In genomic region chr6:11007715-11008608, GRCh38 we compare ENCODE assay signal across 12 cellular contexts. TPM values are rescaled to one million over a fixed set of nuclear protein-coding genes. Genes with fewer than 3 reads are reported as not detected.
DNase-seq lines count a peak whose midpoint lies in the region; ATAC-seq, FAIRE-seq and TF ChIP-seq lines count a peak whose summit lies in the region.
"Had no signal": no experiment of that assay in that cellular context is flagged by ENCODE, and none has a peak within 500 bp of the region (broad histone marks: within the 10 kb centered on the region; RNA-seq: fewer than 3 reads in every experiment).

No MANE protein-coding gene starts in this region.

- no peak overlapping the region for H3K4me3 Mint-ChIP-seq in HFFc6
- H3K4me3 Mint-ChIP-seq in activated naive CD4-positive, alpha-beta T cell treated with anti-CD3 and anti-CD28 coated beads for 36 hours = no peak overlapping the region
- H3K4me3 Mint-ChIP-seq: brain, memory B cell had no signal

- H3K36me3 Mint-ChIP-seq in HFFc6 (ENCODE audit: low read depth) = no peaks in the 10 kb centered on the region
- H3K36me3 Mint-ChIP-seq in activated naive CD4-positive, alpha-beta T cell treated with anti-CD3 and anti-CD28 coated beads for 36 hours (ENCODE audit: low read depth) = no peaks in the 10 kb centered on the region
- H3K36me3 Mint-ChIP-seq: memory B cell had no signal

- no peaks in the 10 kb centered on the region for H3K9me3 Mint-ChIP-seq in HFFc6
- H3K9me3 Mint-ChIP-seq in activated naive CD4-positive, alpha-beta T cell treated with anti-CD3 and anti-CD28 coated beads for 36 hours = no peaks in the 10 kb centered on the region
- H3K9me3 Mint-ChIP-seq: memory B cell had no signal

- CTCF ChIA-PET in activated naive CD4-positive, alpha-beta T cell treated with anti-CD3 and anti-CD28 coated beads for 36 hours (lab: Charles Lee) = no interaction called here

- intact Hi-C loops in activated naive CD4-positive, alpha-beta T cell treated with anti-CD3 and anti-CD28 coated beads for 36 hours (cut with micrococcal nuclease) = no loop called here

- no peak for ATAC-seq in GM18870 (IDR thresholded peaks at IDR 0.05; ENCODE audit: unreplicated experiment)

- no peaks in the 10 kb centered on the region; the same call in 1 of the 2 replicates for H3K27me3 Mint-ChIP-seq in HFFc6 (ENCODE audit: insufficient read depth)
- H3K27me3 Mint-ChIP-seq in activated naive CD4-positive, alpha-beta T cell treated with anti-CD3 and anti-CD28 coated beads for 36 hours (ENCODE audit: low read depth) = peaks cover 14% of the 10 kb centered on the region

- no peak overlapping the region for H3K27ac ChIP-seq in epithelial cell of prostate

- no peak overlapping the region for H3K27ac Mint-ChIP-seq in HFFc6
- no peak overlapping the region for H3K27ac Mint-ChIP-seq in activated naive CD4-positive, alpha-beta T cell treated with anti-CD3 and anti-CD28 coated beads for 36 hours
- H3K27ac Mint-ChIP-seq: memory B cell had no signal

- no peak for TF ChIP-seq CTCF in HFFc6 (IDR thresholded peaks at IDR 0.05)

- peak; percentile 22 for DNase-seq in HFFc6
- peak; percentile 78 for DNase-seq in RCC 7860 (ENCODE audit: low spot score)
- DNase-seq in epithelial cell of prostate (ENCODE audit: low read depth, low spot score) = peak; percentile 24
- peak; percentile 76 for DNase-seq in renal cortical epithelial cell (ENCODE audit: low read depth)
- no peak for DNase-seq in NK-92 treated with Interleukin-12 subunit alpha and Interleukin-12 subunit beta, amount 100 ng/mL, for 24 hours (lab: John Stamatoyannopoulos, UW)
- DNase-seq in activated naive CD4-positive, alpha-beta T cell treated with anti-CD3 and anti-CD28 coated beads for 36 hours = no peak
- DNase-seq: DMS79 treated with DMSO at 0.1 percent for 48 hours, NCI-H1417 had no signal

- peak; percentile 76 for FAIRE-seq in RCC 7860 (lab: Jason Lieb, UNC)
- FAIRE-seq: frontal cortex had no signal

- H3K4me1 Mint-ChIP-seq in HFFc6 (ENCODE audit: low read depth) = peaks cover 24% of the 10 kb centered on the region
- H3K4me1 Mint-ChIP-seq in activated naive CD4-positive, alpha-beta T cell treated with anti-CD3 and anti-CD28 coated beads for 36 hours (ENCODE audit: low read depth) = no peaks in the 10 kb centered on the region
- H3K4me1 Mint-ChIP-seq: memory B cell had no signal

RNA-seq across cellular contexts. Expression of gene ELOVL2, which starts 36.1 kb away (rescaled TPM):
- under 1 TPM in 3 of 6 experiments, not detected in 3; 0.05 to 0.09 (median 0.05) TPM for total RNA-seq in HFFc6 (2021; fragmentation: NEBNext Ultra II Directional; extraction: Animal tissue kit (Norgen Biotek cat#: 25700))
- under 0.01 and 0.05 TPM in 2 replicates for total RNA-seq in renal cortical epithelial cell
- not detected for total RNA-seq in activated naive CD4-positive, alpha-beta T cell treated with anti-CD3 and anti-CD28 coated beads for 36 hours

Comparison
In these comparisons a context has a peak if more than half of its experiments do, and no peak if none do; other contexts are left out.
1. DNase-seq: peak in HFFc6 (single experiment), RCC 7860 (single experiment), epithelial cell of prostate (single experiment) and renal cortical epithelial cell (single experiment); none in NK-92 treated with Interleukin-12 subunit alpha and Interleukin-12 subunit beta, amount 100 ng/mL, for 24 hours (single experiment) and activated naive CD4-positive, alpha-beta T cell treated with anti-CD3 and anti-CD28 coated beads for 36 hours (single experiment).